ENCODE assay signal across 10 cellular contexts in the genomic region with DNA sequence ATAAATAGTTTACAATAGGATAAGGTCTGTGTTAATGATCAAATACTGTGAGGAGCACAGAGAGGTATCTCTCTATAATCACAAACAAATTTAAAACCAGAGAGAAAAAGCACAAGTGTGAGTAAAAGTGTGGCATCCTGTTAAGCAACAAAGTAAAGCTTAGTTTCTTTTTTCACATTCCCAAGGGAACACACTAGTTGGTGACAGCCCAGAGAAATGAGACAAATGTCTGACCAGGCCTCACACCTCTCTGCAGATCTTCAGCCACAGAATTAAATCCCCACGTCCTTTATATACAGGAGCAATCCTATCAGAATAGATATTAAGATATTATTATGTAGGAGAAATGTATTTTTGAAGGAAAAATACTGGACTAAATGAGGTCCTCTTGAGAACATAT. TPM values are rescaled to one million over a fixed set of nuclear protein-coding genes. Genes with fewer than 3 reads are reported as not detected.
DNase-seq lines count a peak whose midpoint lies in the region; ATAC-seq, FAIRE-seq and TF ChIP-seq lines count a peak whose summit lies in the region.
"Had no signal": no experiment of that assay in that cellular context is flagged by ENCODE, and none has a peak within 500 bp of the region (broad histone marks: within the 10 kb centered on the region; RNA-seq: fewer than 3 reads in every experiment).

No MANE protein-coding gene starts in this region.

- no peaks in the 10 kb centered on the region for H3K36me3 ChIP-seq in right lobe of liver
- no peaks in the 10 kb centered on the region for H3K36me3 ChIP-seq in HepG2 (replicated peaks in 1 of 2; ENCODE audit: control insufficient read depth in 1 of 2, insufficient read depth in 2 of 2, low read length in 2 of 2)
- no peaks in the 10 kb centered on the region for H3K36me3 ChIP-seq in fibroblast of lung (ENCODE audit: control insufficient read depth, insufficient read depth, low read length)
- H3K36me3 ChIP-seq in psoas muscle (ENCODE audit: insufficient read depth in 1 of 2, low read depth in 1 of 2) = no peaks in the 10 kb centered on the region

- intact Hi-C loops in right lobe of liver (cut with DNase I) = no loop called here
- intact Hi-C loops in HepG2 (cut with micrococcal nuclease; ENCODE audit: unreplicated experiment) = loop anchor here (5.0 to 10.0 kb wide), 2 partner anchors 162 to 285 kb away; no protein-coding TSS in a partner anchor
- intact Hi-C loops in psoas muscle (cut with DNase I) = loop anchor here in 1 of 2 donors (5.0 to 10.0 kb wide), 2 partner anchors 125 to 288 kb away; no protein-coding TSS in a partner anchor

- BruUV-seq in HepG2 (replicated peaks; lab: Mats Ljungman, UMichigan) = no TSS peak

- H3K9ac ChIP-seq in HepG2 (ENCODE audit: insufficient read depth, low read depth, low read length) = no peak overlapping the region
- H3K9ac ChIP-seq in fibroblast of lung (ENCODE audit: insufficient read depth, low read length) = peak overlapping the region; percentile 41

- in situ Hi-C loops in HepG2 (cut with HindIII; ENCODE audit: extremely low pct_ligation_motif_present, low pct_unique_long_range_greater_than_20kb) = no loop called here

- TF ChIP-seq RAD21 in HepG2 (CRISPR knock-in tag; IDR thresholded peaks at IDR 0.05) = no peak

- CTCF ChIA-PET in HepG2 (lab: Yijun Ruan, JAX; ENCODE audit: low intra/inter-chr PET ratio, low total read pairs) = no interaction called here

- H3K9me3 ChIP-seq in right lobe of liver = no peaks in the 10 kb centered on the region
- no peaks in the 10 kb centered on the region for H3K9me3 ChIP-seq in HepG2 (ENCODE audit: low read length)
- H3K9me3 ChIP-seq in fibroblast of lung (ENCODE audit: control insufficient read depth, insufficient read depth, low read depth, low read length) = no peaks in the 10 kb centered on the region
- no peaks in the 10 kb centered on the region for H3K9me3 ChIP-seq in psoas muscle

- no peak for ATAC-seq in right lobe of liver
- ATAC-seq in HepG2 = no peak
- no peak for ATAC-seq in psoas muscle
- ATAC-seq in GM21447 (IDR thresholded peaks at IDR 0.05; ENCODE audit: unreplicated experiment) = no peak
- no peak for ATAC-seq in HG02763 (IDR thresholded peaks at IDR 0.05; ENCODE audit: unreplicated experiment)

- H2AFZ ChIP-seq in HepG2 (ENCODE audit: low read length) (no peak overlapping the region), fibroblast of lung (ENCODE audit: low read length) (no peak overlapping the region)

- H3K79me2 ChIP-seq in HepG2 (ENCODE audit: insufficient read depth, low read length) (no peaks in the 10 kb centered on the region), fibroblast of lung (ENCODE audit: control insufficient read depth, insufficient read depth, low read length) (peaks cover 71% of the 10 kb centered on the region)

- no peak for TF ChIP-seq POLR2A in right lobe of liver (IDR thresholded peaks at IDR 0.05)
- TF ChIP-seq POLR2A in HepG2 (IDR thresholded peaks at IDR 0.05; ENCODE audit: insufficient read depth in 1 of 2, low read depth in 2 of 2, low read length in 2 of 2) = no peak

- H3K27ac ChIP-seq in right lobe of liver (no peak overlapping the region), HepG2 (ENCODE audit: extremely low read length, insufficient read depth, low read length) (no peak overlapping the region), fibroblast of lung (ENCODE audit: insufficient read depth, low read length) (peak overlapping the region; percentile 93), psoas muscle (no peak overlapping the region)

- H3K4me1 ChIP-seq in right lobe of liver = peaks cover 0 to 7% (median 0%) of the 10 kb centered on the region in 4 donors
- no peaks in the 10 kb centered on the region for H3K4me1 ChIP-seq in HepG2 (ENCODE audit: insufficient read depth, low read length)
- H3K4me1 ChIP-seq in fibroblast of lung (ENCODE audit: control insufficient read depth, extremely low read depth, insufficient read depth, low read length) = peaks cover 11% of the 10 kb centered on the region
- H3K4me1 ChIP-seq in psoas muscle = peaks cover 3% of the 10 kb centered on the region

- no peak for FAIRE-seq in HepG2 (lab: Jason Lieb, UNC)

- H3K27me3 ChIP-seq in right lobe of liver (peaks cover 0 to 3% of the 10 kb centered on the region in 2 donors), HepG2 (ENCODE audit: control insufficient read depth in 1 of 2, insufficient read depth in 2 of 2, low read length in 2 of 2) (peaks cover 2 to 29% of the 10 kb centered on the region in 2 experiments), fibroblast of lung (ENCODE audit: control insufficient read depth, insufficient read depth, low read length) (no peaks in the 10 kb centered on the region), psoas muscle (ENCODE audit: insufficient read depth in 3 of 3, low read length in 2 of 3) (peaks cover 0 to 43% (median 10%) of the 10 kb centered on the region in 3 donors)

- no peak for TF ChIP-seq EP300 in HepG2 (IDR thresholded peaks at IDR 0.05; ENCODE audit: low read depth in 2 of 2, low read length in 2 of 2)
- TF ChIP-seq EP300 in HepG2 (CRISPR knock-in tag; IDR thresholded peaks at IDR 0.05; ENCODE audit: borderline replicate concordance) = no peak

- DNase-seq in right lobe of liver = no peak
- no peak for DNase-seq in HepG2 (ENCODE audit: low spot score)
- peak in 1 of 2 donors; percentile 44 for DNase-seq in fibroblast of lung (ENCODE audit: low read depth in 2 of 2)
- no peak for DNase-seq in psoas muscle
- DNase-seq in T-helper 2 cell = no peak
- no peak for DNase-seq in central memory CD4-positive, alpha-beta T cell
- DNase-seq: amygdala, DND-41 had no signal

- H3K4me2 ChIP-seq in HepG2 (ENCODE audit: low read depth, low read length) = no peak overlapping the region
- peak overlapping the region; percentile 73 for H3K4me2 ChIP-seq in fibroblast of lung (ENCODE audit: extremely low read depth, insufficient read depth, low read length)

- peak overlapping the region in 2 of 3 donors; percentile 48 to 66 for H3K4me3 ChIP-seq in right lobe of liver
- H3K4me3 ChIP-seq in HepG2 (replicated peaks in 1 of 3; ENCODE audit: insufficient read depth in 1 of 3, low read depth in 2 of 3, low read length in 3 of 3) = no peak overlapping the region
- H3K4me3 ChIP-seq in fibroblast of lung (replicated peaks in 1 of 4; ENCODE audit: control extremely low read depth in 1 of 4, insufficient read depth in 1 of 4, low read depth in 3 of 4, low read length in 4 of 4) = peak overlapping the region; percentile 93 to 98 (median 96)
- peak overlapping the region; percentile 67 for H3K4me3 ChIP-seq in psoas muscle

- WGBS in right lobe of liver (ENCODE audit: insufficient coverage, low coverage, low lambda C conversion rate, missing lambda C conversion rate) = 25% methylated on average over 1 of the region's 1 CpG
- 13% methylated on average over 1 of the region's 1 CpG for WGBS in HepG2 (ENCODE audit: low lambda C conversion rate)
- WGBS in psoas muscle, 3 donors = 55 to 65% (median 61%) methylated on average over 1 of the region's 1 CpG

- no peaks in the 10 kb centered on the region for H4K20me1 ChIP-seq in HepG2 (ENCODE audit: insufficient read depth, low read length)
- H4K20me1 ChIP-seq in fibroblast of lung (ENCODE audit: control insufficient read depth, extremely low read depth, insufficient read depth, low read length) = no peaks in the 10 kb centered on the region

- POLR2A ChIA-PET in HepG2 (lab: Yijun Ruan, JAX) = no interaction called here

- TF ChIP-seq CTCF in right lobe of liver (IDR thresholded peaks at IDR 0.05) (no peak), HepG2 (CRISPR knock-in tag; IDR thresholded peaks at IDR 0.05) (no peak), fibroblast of lung (conservative IDR thresholded peaks at IDR 0.05 in 1 of 2, IDR thresholded peaks at IDR 0.05 in 1 of 2; ENCODE audit: low read depth in 1 of 2, low read length in 2 of 2) (no peak), psoas muscle (IDR thresholded peaks at IDR 0.05) (no peak)

TF ChIP-seq in HepG2, 621 proteins besides CTCF, POLR2A, EP300 and RAD21 (continues in another document):
- no peak for TF ChIP-seq SNRNP70 (IDR thresholded peaks at IDR 0.05; ENCODE audit: low read depth, low read length)

RNA-seq across cellular contexts. Expression of a gene that starts 2.7 kb away (rescaled TPM):
- 10 to 100 TPM in 2 of 6 experiments, 1 to 10 TPM in 4; 1.7 to 12.0 (median 8.7) TPM for total RNA-seq in right lobe of liver
- 1.7 and 3.0 TPM in 2 replicates for total RNA-seq in HepG2 (2016; rRNA removed; fragmentation: Illumina TruSeq; extraction: Trizol)
- total RNA-seq in HepG2 (2016; cell fraction: cytosol; rRNA removed; fragmentation: Illumina TruSeq; extraction: Trizol; ENCODE audit: low read depth) = 0.26 and 0.71 TPM in 2 replicates
- 2.3 and 2.8 TPM in 2 replicates for total RNA-seq in HepG2 (2016; cell fraction: insoluble cytoplasmic fraction; rRNA removed; fragmentation: Illumina TruSeq; extraction: Trizol)
- 0.83 and 1.2 TPM in 2 replicates for total RNA-seq in HepG2 (2016; cell fraction: membrane; rRNA removed; fragmentation: Illumina TruSeq; extraction: Trizol)
- 5.1 and 6.3 TPM in 2 replicates for total RNA-seq in HepG2 (2016; cell fraction: nucleus; rRNA removed; fragmentation: Illumina TruSeq; extraction: Trizol)
- 0.81 and 1.5 TPM in 2 replicates for polyA plus RNA-seq in HepG2 (2011; rRNA removed)
- polyA plus RNA-seq in HepG2 (2011; cell fraction: cytosol; rRNA removed) = 0.67 and 0.86 TPM in 2 replicates
- 1.1 and 1.4 TPM in 2 replicates for polyA plus RNA-seq in HepG2 (2011; cell fraction: nucleus; rRNA removed)
- 0.33 and 0.64 TPM in 2 replicates for polyA plus RNA-seq in HepG2 (2012)
- polyA plus RNA-seq in HepG2 (2016; cell fraction: cytosol; fragmentation: Illumina TruSeq; extraction: Trizol; ENCODE audit: low read depth) = 0.17 and 0.28 TPM in 2 replicates
- polyA plus RNA-seq in HepG2 (2016; cell fraction: insoluble cytoplasmic fraction; fragmentation: Illumina TruSeq; extraction: Trizol; ENCODE audit: low read depth) = 1.3 and 1.5 TPM in 2 replicates
- polyA plus RNA-seq in HepG2 (2016; cell fraction: membrane; fragmentation: Illumina TruSeq; extraction: Trizol; ENCODE audit: low read depth) = 0.23 and 0.33 TPM in 2 replicates
- 3.5 and 5.2 TPM in 2 replicates for polyA plus RNA-seq in HepG2 (2016; cell fraction: nucleus; fragmentation: Illumina TruSeq; extraction: Trizol; ENCODE audit: insufficient read depth, low read depth)
- 3.2 and 11.1 TPM in 2 replicates for polyA minus RNA-seq in HepG2 (2011; rRNA and poly(A)+ RNA removed; ENCODE audit: low replicate concordance)
- polyA minus RNA-seq in HepG2 (2011; cell fraction: cytosol; rRNA and poly(A)+ RNA removed) = 1.7 and 2.0 TPM in 2 replicates
- 3.5 and 4.2 TPM in 2 replicates for polyA minus RNA-seq in HepG2 (2011; cell fraction: nucleus; rRNA and poly(A)+ RNA removed)
- total RNA-seq in fibroblast of lung = 260 and 446 TPM in 2 replicates
- 243 and 368 TPM in 2 replicates for polyA plus RNA-seq in fibroblast of lung
- 144 and 241 TPM in 2 replicates for polyA plus RNA-seq in fibroblast of lung (2012)
- polyA minus RNA-seq in fibroblast of lung (ENCODE audit: low replicate concordance) = 316 and 342 TPM in 2 replicates
- 10 to 100 TPM; 16.4 to 40.6 (median 20.1) TPM for total RNA-seq in psoas muscle
- 1 to 10 TPM; 7.7 to 8.0 (median 7.9) TPM for polyA plus RNA-seq in psoas muscle

Comparison
In these comparisons a context has a peak if more than half of its experiments do, and no peak if none do; other contexts are left out.
1. H3K4me3 ChIP-seq: peak in right lobe of liver (2 of 3), fibroblast of lung (4 of 4) and psoas muscle (single experiment); none in HepG2 (0 of 3).